8 cellular contexts compared by ENCODE assay signal in genomic region chr2:61179701-61180639, GRCh38.
DNase-seq lines count a peak whose midpoint lies in the region; ATAC-seq and TF ChIP-seq lines count a peak whose summit lies in the region.

No MANE protein-coding gene starts in this region.

- peaks cover 27% of the 10 kb centered on the region for H3K79me2 ChIP-seq in OCI-LY3 (ENCODE audit: low read length)
- peaks cover 49% of the 10 kb centered on the region for H3K79me2 ChIP-seq in MM.1S (ENCODE audit: low read length)

- H3K4me3 Mint-ChIP-seq in effector memory CD8-positive, alpha-beta T cell, result peak overlapping the region; percentile 72 to 79

- H3K9me3 ChIP-seq in OCI-LY3 (ENCODE audit: insufficient read depth, low read length) (no peaks in the 10 kb centered on the region), muscle layer of colon (ENCODE audit: low read length) (no peaks in the 10 kb centered on the region), MM.1S (replicated peaks; ENCODE audit: insufficient read depth, low read length) (no peaks in the 10 kb centered on the region)

- no peak for ATAC-seq in effector memory CD8-positive, alpha-beta T cell (replicated peaks)

- H3K4me1 ChIP-seq in OCI-LY3 (ENCODE audit: low read length) (peaks cover 22% of the 10 kb centered on the region), muscle layer of colon (ENCODE audit: insufficient read depth, low read length) (peaks cover 49% of the 10 kb centered on the region), MM.1S (ENCODE audit: low read length) (peaks cover 14% of the 10 kb centered on the region)

- H2AFZ ChIP-seq in OCI-LY3 (ENCODE audit: low read depth, low read length) (no peak overlapping the region), MM.1S (ENCODE audit: low read length) (no peak overlapping the region)

- H3K36me3 ChIP-seq in OCI-LY3 (replicated peaks; ENCODE audit: low read depth, low read length) (peaks cover 45% of the 10 kb centered on the region), muscle layer of colon (ENCODE audit: insufficient read depth, low read length) (peaks cover 37% of the 10 kb centered on the region), MM.1S (replicated peaks; ENCODE audit: insufficient read depth, low read length) (peaks cover 7% of the 10 kb centered on the region; the same call in 1 of the 2 replicates)

- H4K20me1 ChIP-seq in OCI-LY3 (ENCODE audit: insufficient read depth, low read length) (no peaks in the 10 kb centered on the region), MM.1S (ENCODE audit: insufficient read depth, low read length) (no peaks in the 10 kb centered on the region)

- H3F3A ChIP-seq in MM.1S (ENCODE audit: insufficient read depth, low read length), result no peaks in the 10 kb centered on the region

- no peak overlapping the region for H3K27ac ChIP-seq in OCI-LY3 (ENCODE audit: low read length)
- peak overlapping the region; percentile 73 for H3K27ac ChIP-seq in muscle layer of colon (ENCODE audit: low read depth, low read length)
- no peak overlapping the region for H3K27ac ChIP-seq in MM.1S (ENCODE audit: low read length)

- no peaks in the 10 kb centered on the region for H3K9me2 ChIP-seq in MM.1S (replicated peaks; ENCODE audit: insufficient read depth, low read length)

- no peaks in the 10 kb centered on the region for H3K27me3 Mint-ChIP-seq in effector memory CD8-positive, alpha-beta T cell

- no peak overlapping the region for H3K9ac ChIP-seq in OCI-LY3 (ENCODE audit: low read length)
- peak overlapping the region; percentile 7 for H3K9ac ChIP-seq in muscle layer of colon (ENCODE audit: low read length)
- H3K9ac ChIP-seq in MM.1S (ENCODE audit: low read length), result no peak overlapping the region

- TF ChIP-seq CTCF in OCI-LY3 (IDR thresholded peaks at IDR 0.05; ENCODE audit: low read depth, low read length) (no peak), MM.1S (IDR thresholded peaks at IDR 0.05; ENCODE audit: low read length) (no peak)

- H3K36me3 Mint-ChIP-seq in effector memory CD8-positive, alpha-beta T cell (ENCODE audit: insufficient read depth), result peaks cover 53% of the 10 kb centered on the region

- H3K4me2 ChIP-seq in OCI-LY3 (ENCODE audit: low read length) (peak overlapping the region; percentile 98; the same call in 1 of the 2 replicates), MM.1S (ENCODE audit: low read depth, low read length) (no peak overlapping the region)

- peak overlapping the region; percentile 87 to 92 for H3K27ac Mint-ChIP-seq in effector memory CD8-positive, alpha-beta T cell

- H3K4me3 ChIP-seq in OCI-LY3 (ENCODE audit: low read length) (no peak overlapping the region), muscle layer of colon (ENCODE audit: low read depth in 1 of 2, low read length in 2 of 2) (peak overlapping the region in 1 of 2 donors; percentile 17), MM.1S (ENCODE audit: low read length) (no peak overlapping the region)

- peaks cover 53 to 73% of the 10 kb centered on the region in 2 donors for H3K4me1 Mint-ChIP-seq in effector memory CD8-positive, alpha-beta T cell (ENCODE audit: low read depth in 2 of 2)

- DNase-seq in AG20443 (ENCODE audit: low spot score), result peak; percentile 80
- no peak for DNase-seq in effector memory CD8-positive, alpha-beta T cell
- DNase-seq in NCI-H1694 (lab: John Stamatoyannopoulos, UW), result no peak
- no peak for DNase-seq in MM.1S
- no peak for DNase-seq in LoVo (ENCODE audit: low spot score)
- no peak for DNase-seq in activated effector memory CD4-positive, alpha-beta T cell treated with anti-CD3 and anti-CD28 coated beads, Interleukin-2, amount 50 U/mL, for 16 hours

- H3K9me3 Mint-ChIP-seq in effector memory CD8-positive, alpha-beta T cell, result no peaks in the 10 kb centered on the region

- H3K27me3 ChIP-seq in OCI-LY3 (ENCODE audit: low read depth, low read length), result no peaks in the 10 kb centered on the region
- H3K27me3 ChIP-seq in muscle layer of colon (ENCODE audit: control insufficient read depth in 1 of 2, insufficient read depth in 2 of 2, low read length in 2 of 2), result no peaks in the 10 kb centered on the region
- H3K27me3 ChIP-seq in MM.1S (replicated peaks; ENCODE audit: insufficient read depth, low read length), result no peaks in the 10 kb centered on the region
